In genomic region chr22:23166038-23166831, GRCh38 we compare ENCODE assay signal across 1 cellular context.
TF ChIP-seq lines count a peak whose summit lies in the region.

No MANE protein-coding gene starts in this region.

TF ChIP-seq in K562, 482 proteins besides CTCF, POLR2A, EP300 and RAD21 (continued from another document and continues in another):
- no peak for TF ChIP-seq ATF2 (CRISPR knock-in tag; IDR thresholded peaks at IDR 0.05)
- no peak for TF ChIP-seq ZFX (CRISPR knock-in tag; IDR thresholded peaks at IDR 0.05)
- TF ChIP-seq CREB3L1 (IDR thresholded peaks at IDR 0.05; ENCODE audit: borderline replicate concordance, low read depth) = no peak
- peak; percentile 74 for TF ChIP-seq ZNF384 (IDR thresholded peaks at IDR 0.05; ENCODE audit: low read depth, low read length)
- peak in 1 of 2 experiments; percentile 71; a peak in 1 of 4 replicates for TF ChIP-seq TBL1XR1 (IDR thresholded peaks at IDR 0.05; ENCODE audit: low read length in 2 of 2)
- TF ChIP-seq ZBTB1 (CRISPR knock-in tag; IDR thresholded peaks at IDR 0.05; ENCODE audit: borderline replicate concordance, low read depth) = no peak
- no peak for TF ChIP-seq NR2C1 (IDR thresholded peaks at IDR 0.05)
- no peak for TF ChIP-seq NR2C1 (tag; IDR thresholded peaks at IDR 0.05)
- TF ChIP-seq CGGBP1 (CRISPR knock-in tag; IDR thresholded peaks at IDR 0.05) = no peak
- no peak for TF ChIP-seq SREBF1 (IDR thresholded peaks at IDR 0.05; ENCODE audit: borderline replicate concordance, low read depth, low read length)
- TF ChIP-seq LEF1 (IDR thresholded peaks at IDR 0.05) = no peak
- TF ChIP-seq ZNF507 (tag; conservative IDR thresholded peaks at IDR 0.05) = no peak
- no peak for TF ChIP-seq MNT (conservative IDR thresholded peaks at IDR 0.05)
- TF ChIP-seq SIN3A (IDR thresholded peaks at IDR 0.05; ENCODE audit: borderline replicate concordance in 2 of 2, control insufficient read depth in 1 of 2, low read depth in 2 of 2, low read length in 2 of 2) = no peak
- TF ChIP-seq MITF (IDR thresholded peaks at IDR 0.05) = no peak
- TF ChIP-seq RBFOX2 (IDR thresholded peaks at IDR 0.05; ENCODE audit: low read depth, low read length) = no peak
- no peak for TF ChIP-seq CBX2 (IDR thresholded peaks at IDR 0.05; ENCODE audit: insufficient read depth, low read length, poor library complexity, severe bottlenecking)
- TF ChIP-seq MAZ (CRISPR knock-in tag; conservative IDR thresholded peaks at IDR 0.05 in 1 of 2, IDR thresholded peaks at IDR 0.05 in 1 of 2) = no peak
- no peak for TF ChIP-seq ZNF324 (CRISPR knock-in tag; IDR thresholded peaks at IDR 0.05)
- TF ChIP-seq HDAC8 (tag; IDR thresholded peaks at IDR 0.05) = no peak
- TF ChIP-seq ZHX1 (conservative IDR thresholded peaks at IDR 0.05; ENCODE audit: low read length) = no peak
- 0 out of 4 replicates have a peak, but pooled peaks of 1 of the 2 experiments have one; percentile 15 for TF ChIP-seq SIX5 (IDR thresholded peaks at IDR 0.05; ENCODE audit: borderline replicate concordance in 1 of 2, insufficient read depth in 1 of 2, low read depth in 1 of 2, low read length in 2 of 2)
- TF ChIP-seq PBX2 (CRISPR knock-in tag; IDR thresholded peaks at IDR 0.05; ENCODE audit: low read depth) = no peak
- no peak for TF ChIP-seq PBX2 (tag; conservative IDR thresholded peaks at IDR 0.05; ENCODE audit: low read depth)
- no peak for TF ChIP-seq ZMIZ1 (IDR thresholded peaks at IDR 0.05; ENCODE audit: low read depth in 2 of 2, low read length in 2 of 2)
- no peak for TF ChIP-seq ATF1 (CRISPR knock-in tag; IDR thresholded peaks at IDR 0.05)
- TF ChIP-seq ATF1 (tag; IDR thresholded peaks at IDR 0.05) = no peak
- no peak for TF ChIP-seq RREB1 (CRISPR knock-in tag; IDR thresholded peaks at IDR 0.05)
- no peak for TF ChIP-seq KDM1A (IDR thresholded peaks at IDR 0.05)
- no peak for TF ChIP-seq ZNF75A (CRISPR knock-in tag; IDR thresholded peaks at IDR 0.05)
- no peak for TF ChIP-seq FOXK2 (conservative IDR thresholded peaks at IDR 0.05 in 1 of 2, IDR thresholded peaks at IDR 0.05 in 1 of 2; ENCODE audit: low read depth in 2 of 2)
- TF ChIP-seq CXXC5 (CRISPR knock-in tag; IDR thresholded peaks at IDR 0.05) = no peak
- TF ChIP-seq PHTF2 (CRISPR knock-in tag; IDR thresholded peaks at IDR 0.05) = no peak
- no peak for TF ChIP-seq CAMTA2 (CRISPR knock-in tag; conservative IDR thresholded peaks at IDR 0.05)
- TF ChIP-seq PYGO2 (tag; IDR thresholded peaks at IDR 0.05) = no peak
- TF ChIP-seq BRF1 (IDR thresholded peaks at IDR 0.05; ENCODE audit: borderline replicate concordance, extremely low read depth, insufficient read length) = no peak
- TF ChIP-seq SREBF2 (CRISPR knock-in tag; IDR thresholded peaks at IDR 0.05) = no peak
- no peak for TF ChIP-seq ADNP (tag; IDR thresholded peaks at IDR 0.05)
